Comparison of ENCODE assay signal across 9 cellular contexts in genomic region chr2:172864182-172864581, GRCh38.
DNase-seq lines count a peak whose midpoint lies in the region; ATAC-seq and TF ChIP-seq lines count a peak whose summit lies in the region.
"Had no signal": no experiment of that assay in that cellular context is flagged by ENCODE, and none has a peak within 500 bp of the region (broad histone marks: within the 10 kb centered on the region; RNA-seq: fewer than 3 reads in every experiment).

No MANE protein-coding gene starts in this region.

- no peaks in the 10 kb centered on the region for H3K9me3 Mint-ChIP-seq in activated CD4-positive, alpha-beta T cell treated with anti-CD3 and anti-CD28 coated beads for 36 hours (ENCODE audit: low read depth)
- no peaks in the 10 kb centered on the region for H3K9me3 Mint-ChIP-seq in activated T-cell treated with anti-CD3 and anti-CD28 coated beads, Interleukin-2, amount 50 U/mL, for 24 hours
- H3K9me3 Mint-ChIP-seq in glutamatergic neuron (ENCODE audit: unreplicated experiment) = no peaks in the 10 kb centered on the region
- H3K9me3 Mint-ChIP-seq: stimulated activated naive B cell treated with anti-CD40 and anti-IgM and Interleukin-4, amounts not matched to agents 10 μg/mL and 1 μg/mL and 100 μg/mL, for 72 hours had no signal

- peak; percentile 74 for TF ChIP-seq CTCF in glutamatergic neuron (IDR thresholded peaks at IDR 0.05; ENCODE audit: partially characterized antibody, unreplicated experiment)

- CTCF ChIA-PET in activated CD4-positive, alpha-beta T cell treated with anti-CD3 and anti-CD28 coated beads for 36 hours (lab: Charles Lee) = interaction anchor here (0.7 to 4.6 kb wide), 4 partner anchors 10 to 67 kb away, joined by 3 to 63 read pairs (median 6); no protein-coding TSS in a partner anchor

- no peak overlapping the region for H3K4me3 Mint-ChIP-seq in activated CD4-positive, alpha-beta T cell treated with anti-CD3 and anti-CD28 coated beads for 36 hours
- no peak overlapping the region for H3K4me3 Mint-ChIP-seq in activated T-cell treated with anti-CD3 and anti-CD28 coated beads, Interleukin-2, amount 50 U/mL, for 24 hours
- no peak overlapping the region for H3K4me3 Mint-ChIP-seq in glutamatergic neuron (ENCODE audit: unreplicated experiment)
- H3K4me3 Mint-ChIP-seq: stimulated activated naive B cell treated with anti-CD40 and anti-IgM and Interleukin-4, amounts not matched to agents 10 μg/mL and 1 μg/mL and 100 μg/mL, for 72 hours had no signal

- POLR2A ChIA-PET in activated CD4-positive, alpha-beta T cell treated with anti-CD3 and anti-CD28 coated beads for 36 hours (lab: Charles Lee) = no interaction called here

- H3K36me3 Mint-ChIP-seq in activated CD4-positive, alpha-beta T cell treated with anti-CD3 and anti-CD28 coated beads for 36 hours (ENCODE audit: low read depth) = no peaks in the 10 kb centered on the region
- no peaks in the 10 kb centered on the region for H3K36me3 Mint-ChIP-seq in activated T-cell treated with anti-CD3 and anti-CD28 coated beads, Interleukin-2, amount 50 U/mL, for 24 hours (ENCODE audit: low read depth)
- no peaks in the 10 kb centered on the region for H3K36me3 Mint-ChIP-seq in glutamatergic neuron (ENCODE audit: unreplicated experiment)
- H3K36me3 Mint-ChIP-seq: stimulated activated naive B cell treated with anti-CD40 and anti-IgM and Interleukin-4, amounts not matched to agents 10 μg/mL and 1 μg/mL and 100 μg/mL, for 72 hours had no signal

- H3K27ac Mint-ChIP-seq in activated CD4-positive, alpha-beta T cell treated with anti-CD3 and anti-CD28 coated beads for 36 hours = no peak overlapping the region
- no peak overlapping the region for H3K27ac Mint-ChIP-seq in activated T-cell treated with anti-CD3 and anti-CD28 coated beads, Interleukin-2, amount 50 U/mL, for 24 hours
- no peak overlapping the region for H3K27ac Mint-ChIP-seq in glutamatergic neuron (ENCODE audit: unreplicated experiment)
- H3K27ac Mint-ChIP-seq: stimulated activated naive B cell treated with anti-CD40 and anti-IgM and Interleukin-4, amounts not matched to agents 10 μg/mL and 1 μg/mL and 100 μg/mL, for 72 hours had no signal

- no peaks in the 10 kb centered on the region for H3K4me1 Mint-ChIP-seq in activated CD4-positive, alpha-beta T cell treated with anti-CD3 and anti-CD28 coated beads for 36 hours
- H3K4me1 Mint-ChIP-seq in activated T-cell treated with anti-CD3 and anti-CD28 coated beads, Interleukin-2, amount 50 U/mL, for 24 hours (ENCODE audit: low read depth) = no peaks in the 10 kb centered on the region
- H3K4me1 Mint-ChIP-seq in glutamatergic neuron (ENCODE audit: low read depth, unreplicated experiment) = peaks cover 19% of the 10 kb centered on the region
- H3K4me1 Mint-ChIP-seq: stimulated activated naive B cell treated with anti-CD40 and anti-IgM and Interleukin-4, amounts not matched to agents 10 μg/mL and 1 μg/mL and 100 μg/mL, for 72 hours had no signal

- peaks cover 5% of the 10 kb centered on the region for H3K27me3 Mint-ChIP-seq in activated CD4-positive, alpha-beta T cell treated with anti-CD3 and anti-CD28 coated beads for 36 hours
- peaks cover 27% of the 10 kb centered on the region for H3K27me3 Mint-ChIP-seq in activated T-cell treated with anti-CD3 and anti-CD28 coated beads, Interleukin-2, amount 50 U/mL, for 24 hours
- no peaks in the 10 kb centered on the region for H3K27me3 Mint-ChIP-seq in glutamatergic neuron (ENCODE audit: unreplicated experiment)

- peak; percentile 79 for DNase-seq in activated CD4-positive, alpha-beta T cell treated with anti-CD3 and anti-CD28 coated beads for 36 hours
- DNase-seq in activated CD4-positive, alpha-beta T cell treated with anti-CD3 and anti-CD28 coated beads for 1 hour = no peak
- DNase-seq in NCI-H510A (lab: John Stamatoyannopoulos, UW) (peak; percentile 7), glutamatergic neuron (peak; percentile 81), sciatic nerve (ENCODE audit: low spot score) (peak; percentile 74), NCI-H2171 treated with DMSO at 0.1 percent for 48 hours (lab: John Stamatoyannopoulos, UW) (no peak)
- peak; percentile 37 for DNase-seq in activated T-cell treated with anti-CD3 and anti-CD28 coated beads, Interleukin-2, amount 50 U/mL, for 24 hours
- DNase-seq: stimulated activated naive B cell treated with anti-CD40 and anti-IgM and Interleukin-4, amounts not matched to agents 10 μg/mL and 1 μg/mL and 100 μg/mL, for 72 hours had no signal

- peak; percentile 36 for ATAC-seq in activated CD4-positive, alpha-beta T cell treated with anti-CD3 and anti-CD28 coated beads for 36 hours
- ATAC-seq in sciatic nerve (peak; percentile 73), HG03039 (IDR thresholded peaks at IDR 0.05; ENCODE audit: unreplicated experiment) (no peak)

- intact Hi-C loops in activated CD4-positive, alpha-beta T cell treated with anti-CD3 and anti-CD28 coated beads for 36 hours (cut with DNase I, micrococcal nuclease) = loop anchor here (1.0 to 10.0 kb wide), 6 partner anchors 57 to 351 kb away; no protein-coding TSS in a partner anchor
- intact Hi-C loops in sciatic nerve (cut with DNase I) = no loop called here

Comparison
In these comparisons a context has a peak if more than half of its experiments do, and no peak if none do; other contexts are left out.
1. DNase-seq: peak in activated CD4-positive, alpha-beta T cell treated with anti-CD3 and anti-CD28 coated beads for 36 hours (single experiment), NCI-H510A (single experiment), activated T-cell treated with anti-CD3 and anti-CD28 coated beads, Interleukin-2, amount 50 U/mL, for 24 hours (single experiment), glutamatergic neuron (single experiment) and sciatic nerve (single experiment); none in activated CD4-positive, alpha-beta T cell treated with anti-CD3 and anti-CD28 coated beads for 1 hour (single experiment) and NCI-H2171 treated with DMSO at 0.1 percent for 48 hours (single experiment).